29 cellular contexts compared by ENCODE assay signal in the genomic region with DNA sequence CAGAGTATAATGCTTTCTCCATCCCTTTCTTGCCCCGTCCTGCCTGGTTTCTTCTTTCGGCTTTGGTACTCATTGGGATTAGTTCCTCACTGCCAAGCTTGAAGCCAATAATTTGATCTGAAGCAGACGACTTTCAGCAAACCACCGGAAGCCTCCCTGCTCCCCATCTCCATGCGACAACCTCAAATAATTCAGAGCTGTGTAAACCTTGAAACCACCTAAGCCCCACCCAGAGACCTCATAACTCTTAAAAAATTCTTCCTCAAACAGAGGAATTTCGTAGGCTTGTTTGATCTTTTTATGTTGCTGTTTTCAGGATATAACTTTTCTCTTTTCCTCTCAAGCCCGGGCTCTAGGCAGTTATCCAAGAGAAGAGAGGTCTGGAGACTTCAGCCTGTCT.
DNase-seq lines count a peak whose midpoint lies in the region; ATAC-seq and TF ChIP-seq lines count a peak whose summit lies in the region.
"Had no signal": no experiment of that assay in that cellular context is flagged by ENCODE, and none has a peak within 500 bp of the region (broad histone marks: within the 10 kb centered on the region; RNA-seq: fewer than 3 reads in every experiment).

No MANE protein-coding gene starts in this region.

- H3K36me3 ChIP-seq in Loucy (ENCODE audit: insufficient read depth, low read length): peaks cover 3% of the 10 kb centered on the region; the same call in 1 of the 2 replicates
- H3K36me3 ChIP-seq in body of pancreas (replicated peaks in 1 of 2; ENCODE audit: insufficient read depth in 1 of 2, low read depth in 2 of 2): no peaks in the 10 kb centered on the region
- no peaks in the 10 kb centered on the region for H3K36me3 ChIP-seq in osteoblast (ENCODE audit: insufficient read depth, low read length)
- no peaks in the 10 kb centered on the region for H3K36me3 ChIP-seq in brain microvascular endothelial cell (replicated peaks)
- H3K36me3 ChIP-seq: esophagus muscularis mucosa, gastrocnemius medialis, thoracic aorta, vagina had no signal

- H4K20me1 ChIP-seq in Loucy (ENCODE audit: insufficient read depth, low read length, poor library complexity, severe bottlenecking) (no peaks in the 10 kb centered on the region), osteoblast (ENCODE audit: insufficient read depth, low read length) (no peaks in the 10 kb centered on the region)

- TF ChIP-seq POLR2A in body of pancreas (IDR thresholded peaks at IDR 0.05): no peak

- H3K4me1 ChIP-seq in Loucy (ENCODE audit: insufficient read depth, low read length, poor library complexity, severe bottlenecking) (peaks cover 16% of the 10 kb centered on the region), body of pancreas (no peaks in the 10 kb centered on the region), osteoblast (ENCODE audit: insufficient read depth, low read length) (peaks cover 15% of the 10 kb centered on the region)
- H3K4me1 ChIP-seq: esophagus muscularis mucosa, gastrocnemius medialis, vagina had no signal

- H3K27ac ChIP-seq in body of pancreas (no peak overlapping the region), osteoblast (ENCODE audit: low read depth, low read length) (no peak overlapping the region), brain microvascular endothelial cell (no peak overlapping the region)
- H3K27ac ChIP-seq: esophagus muscularis mucosa, gastrocnemius medialis, thoracic aorta, vagina had no signal

- in situ Hi-C loops in brain microvascular endothelial cell (cut with HindIII; ENCODE audit: low pct_ligation_motif_present, low sequenced_read_pairs): no loop called here

- H3K27me3 ChIP-seq in Loucy (ENCODE audit: insufficient read depth, low read length, poor library complexity, severe bottlenecking) (no peaks in the 10 kb centered on the region), body of pancreas (no peaks in the 10 kb centered on the region), osteoblast (ENCODE audit: insufficient read depth, low read length) (no peaks in the 10 kb centered on the region), brain microvascular endothelial cell (replicated peaks) (no peaks in the 10 kb centered on the region)
- H3K27me3 ChIP-seq: esophagus muscularis mucosa, gastrocnemius medialis, vagina had no signal

- no peaks in the 10 kb centered on the region for H3F3A ChIP-seq in Loucy (ENCODE audit: low read depth)

- no peaks in the 10 kb centered on the region for H3K9me2 ChIP-seq in Loucy (replicated peaks; ENCODE audit: low read depth, low read length)

- DNase-seq in GM04504 (ENCODE audit: low read depth) (peak; percentile 14), body of pancreas (no peak), osteoblast (ENCODE audit: insufficient read length, low spot score, missing footprints) (no peak), brain microvascular endothelial cell (no peak), NOMO-1 (lab: John Stamatoyannopoulos, UW; ENCODE audit: unreplicated experiment in 2 of 2) (no peak), epidermal melanocyte (ENCODE audit: insufficient read length, low spot score) (no peak)
- no peak for DNase-seq in effector CD4-positive, alpha-beta T cell
- DNase-seq: activated CD4-positive, alpha-beta T cell treated with anti-CD3 and anti-CD28 coated beads, Interleukin-2, amount 50 U/mL, for 1 hour; activated naive CD4-positive, alpha-beta T cell treated with anti-CD3 and anti-CD28 coated beads for 36 hours; activated T-cell treated with anti-CD3 and anti-CD28 coated beads, Interleukin-2, amount 50 U/mL, for 72 hours; amniotic stem cell; CD4-positive, CD25-positive, alpha-beta regulatory T cell; central memory CD4-positive, alpha-beta T cell; endodermal cell; gastrocnemius medialis; H9; mesendoderm; naive B cell; NCI-H146; nucleus accumbens; OCI-M1; stimulated activated naive CD8-positive, alpha-beta T cell treated with anti-CD3 and anti-CD28 coated beads, Interleukin-15, Interleukin-2, amounts not matched to agents 100 U/mL and 50 U/mL, for 24 hours had no signal

- peak overlapping the region; percentile 20 for H3K9ac ChIP-seq in Loucy (ENCODE audit: low read depth, low read length, poor library complexity, severe bottlenecking)

- peaks cover 35% of the 10 kb centered on the region for H3K79me2 ChIP-seq in Loucy (ENCODE audit: insufficient read depth, low read length)
- H3K79me2 ChIP-seq in osteoblast (ENCODE audit: insufficient read depth, low read length): no peaks in the 10 kb centered on the region

- ATAC-seq in body of pancreas: peak; percentile 21
- ATAC-seq: activated T-cell treated with anti-CD3 and anti-CD28 coated beads, Interleukin-2, amount 50 U/mL, for 72 hours; gastrocnemius medialis; K562; left lobe of liver; Right ventricle myocardium inferior; stimulated activated naive CD8-positive, alpha-beta T cell treated with anti-CD3 and anti-CD28 coated beads, Interleukin-15, Interleukin-2, amounts not matched to agents 100 U/mL and 50 U/mL, for 24 hours had no signal

- H3K4me3 ChIP-seq in Loucy (ENCODE audit: low read length, poor library complexity, severe bottlenecking) (peak overlapping the region; percentile 22), body of pancreas (no peak overlapping the region), osteoblast (ENCODE audit: insufficient read depth, low read length) (no peak overlapping the region), brain microvascular endothelial cell (ENCODE audit: low read depth, low read length) (no peak overlapping the region)
- H3K4me3 ChIP-seq: esophagus muscularis mucosa, gastrocnemius medialis, K562, thoracic aorta, vagina had no signal

- no peak for TF ChIP-seq CTCF in Loucy (conservative IDR thresholded peaks at IDR 0.05; ENCODE audit: low read length)
- TF ChIP-seq CTCF in body of pancreas (IDR thresholded peaks at IDR 0.05): no peak
- no peak for TF ChIP-seq CTCF in osteoblast (IDR thresholded peaks at IDR 0.05; ENCODE audit: extremely low read depth, low read depth, low read length)
- no peak for TF ChIP-seq CTCF in brain microvascular endothelial cell (IDR thresholded peaks at IDR 0.05; ENCODE audit: low read depth, low read length, missing control alignments)

- 45 to 50% methylated on average over 7 of the region's 7 CpGs for WGBS in body of pancreas, 2 donors

- H3K4me2 ChIP-seq in Loucy (ENCODE audit: low read depth, low read length, poor library complexity, severe bottlenecking) (peak overlapping the region; percentile 39), osteoblast (ENCODE audit: insufficient read depth, low read length) (peak overlapping the region; percentile 49)

- H3K9me3 ChIP-seq in Loucy (ENCODE audit: insufficient read depth, low read depth, low read length) (no peaks in the 10 kb centered on the region), body of pancreas (no peaks in the 10 kb centered on the region), osteoblast (ENCODE audit: low read depth, low read length) (no peaks in the 10 kb centered on the region)
- H3K9me3 ChIP-seq: esophagus muscularis mucosa, gastrocnemius medialis, thoracic aorta, vagina had no signal

- H2AFZ ChIP-seq in Loucy (ENCODE audit: low read length) (no peak overlapping the region), osteoblast (ENCODE audit: low read length) (peak overlapping the region; percentile 54)

- intact Hi-C loops in body of pancreas (cut with DNase I): no loop called here
